Comparison of ENCODE assay signal across 6 cellular contexts in the genomic region with DNA sequence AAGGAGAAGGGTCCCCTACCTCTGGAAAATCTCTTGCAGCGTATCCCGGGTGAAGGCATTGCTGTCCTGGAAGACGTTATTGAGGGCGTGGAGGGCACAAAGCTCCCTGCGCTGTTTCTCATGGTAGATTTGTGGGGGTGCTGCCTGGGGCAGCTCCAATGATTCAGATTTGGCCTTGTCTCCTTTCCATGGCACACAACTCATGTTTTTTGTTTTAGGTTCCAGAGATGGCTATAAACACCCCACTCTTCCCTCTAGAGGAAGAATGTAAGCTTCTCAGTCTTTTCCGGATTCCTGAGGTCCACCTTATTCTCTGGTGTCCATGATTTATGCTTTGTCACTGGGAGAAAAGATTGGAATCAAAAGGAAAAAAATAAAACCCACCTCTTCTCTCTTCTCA. TPM values are rescaled to one million over a fixed set of nuclear protein-coding genes. Genes with fewer than 3 reads are reported as not detected.
DNase-seq lines count a peak whose midpoint lies in the region; ATAC-seq and TF ChIP-seq lines count a peak whose summit lies in the region.

No MANE protein-coding gene starts in this region.

- peaks cover 19% of the 10 kb centered on the region for H3K4me1 ChIP-seq in HUES48 (ENCODE audit: control insufficient read depth, insufficient read depth, low read length)

- H3K9ac ChIP-seq in HUES48 (ENCODE audit: low read depth, low read length), result peak overlapping the region; percentile 93; the same call in 1 of the 2 replicates

- ATAC-seq in natural killer cell (no peak), GM18498 (IDR thresholded peaks at IDR 0.05; ENCODE audit: unreplicated experiment) (no peak), GM21360 (IDR thresholded peaks at IDR 0.05; ENCODE audit: unreplicated experiment) (no peak)

- intact Hi-C loops in natural killer cell (cut with micrococcal nuclease), result loop anchor here (2.0 kb wide), 1 partner anchor 19 kb away; a partner anchor contains a TSS

- peak overlapping the region; percentile 92 for H3K27ac ChIP-seq in HUES48 (ENCODE audit: low read depth, low read length)

- H3K9me3 Mint-ChIP-seq in brain (peaks cover 0 to 5% (median 3%) of the 10 kb centered on the region in 5 experiments), natural killer cell (no peaks in the 10 kb centered on the region)

- TF ChIP-seq CTCF in brain (conservative IDR thresholded peaks at IDR 0.05), result no peak
- no peak for TF ChIP-seq CTCF in natural killer cell (IDR thresholded peaks at IDR 0.05)

- H3K27me3 Mint-ChIP-seq in brain, result peaks cover 10% of the 10 kb centered on the region
- H3K27me3 Mint-ChIP-seq in natural killer cell (ENCODE audit: low read depth in 2 of 2), result no peaks in the 10 kb centered on the region

- H3K4me3 Mint-ChIP-seq in brain, result peak overlapping the region; percentile 94 to 100 (median 96)
- peak overlapping the region; percentile 85 for H3K4me3 Mint-ChIP-seq in natural killer cell

- peak overlapping the region; percentile 98 for H3K4me3 ChIP-seq in HUES48 (ENCODE audit: low read depth, low read length)

- H3K4me1 Mint-ChIP-seq in brain (peaks cover 78% of the 10 kb centered on the region), natural killer cell (peaks cover 50 to 60% of the 10 kb centered on the region in 2 donors)

- peaks cover 9% of the 10 kb centered on the region; the same call in 1 of the 2 replicates for H3K36me3 ChIP-seq in HUES48 (ENCODE audit: control insufficient read depth, insufficient read depth, low read length)

- H3K27me3 ChIP-seq in HUES48 (ENCODE audit: control insufficient read depth, insufficient read depth, low read length), result no peaks in the 10 kb centered on the region

- H3K27ac Mint-ChIP-seq in brain (peak overlapping the region; percentile 94 to 99 (median 96)), natural killer cell (peak overlapping the region; percentile 97)

- no peaks in the 10 kb centered on the region for H3K9me3 ChIP-seq in HUES48 (ENCODE audit: control insufficient read depth, insufficient read depth, low read length)

- H3K36me3 Mint-ChIP-seq in brain, result peaks cover 30% of the 10 kb centered on the region
- peaks cover 6% of the 10 kb centered on the region for H3K36me3 Mint-ChIP-seq in natural killer cell

- DNase-seq in natural killer cell (no peak), NCI-H1436 (lab: John Stamatoyannopoulos, UW) (no peak)

RNA-seq across cellular contexts. Expression of a gene that starts 1.0 kb away (rescaled TPM):
- 45.7 TPM for polyA plus RNA-seq in brain (ENCODE audit: insufficient read depth, low read depth, low replicate concordance)
- total RNA-seq in natural killer cell, result 100 to 1,000 TPM; 123 to 165 (median 128) TPM

RNA-seq across cellular contexts. Expression of a gene that starts 6.0 kb away (rescaled TPM):
- polyA plus RNA-seq in brain (ENCODE audit: insufficient read depth, low read depth, low replicate concordance), result 80.4 TPM
- total RNA-seq in natural killer cell, result 100 to 1,000 TPM; 236 to 259 (median 249) TPM

RNA-seq across cellular contexts. Expression of a gene that starts 18.0 kb away (rescaled TPM):
- 72.7 TPM for polyA plus RNA-seq in brain (ENCODE audit: insufficient read depth, low read depth, low replicate concordance)
- 10 to 100 TPM; 45.9 to 50.6 (median 47.5) TPM for total RNA-seq in natural killer cell

RNA-seq across cellular contexts. Expression of a gene that starts 43.3 kb away (rescaled TPM):
- 57.4 TPM for polyA plus RNA-seq in brain (ENCODE audit: insufficient read depth, low read depth, low replicate concordance)
- total RNA-seq in natural killer cell, result 10 to 100 TPM in 2 of 3 donors, 1 to 10 TPM in 1; 8.2 to 10.9 (median 10.8) TPM

RNA-seq across cellular contexts. Expression of a gene that starts 43.6 kb away (rescaled TPM):
- 2.1 TPM for polyA plus RNA-seq in brain (ENCODE audit: insufficient read depth, low read depth, low replicate concordance)
- under 1 TPM; 0.07 to 0.29 (median 0.28) TPM for total RNA-seq in natural killer cell
